In genomic region chr14:57493467-57494181, GRCh38 we compare ENCODE assay signal across 13 cellular contexts. TPM values are rescaled to one million over a fixed set of nuclear protein-coding genes. Genes with fewer than 3 reads are reported as not detected.
DNase-seq lines count a peak whose midpoint lies in the region; ATAC-seq, FAIRE-seq and TF ChIP-seq lines count a peak whose summit lies in the region.
"Had no signal": no experiment of that assay in that cellular context is flagged by ENCODE, and none has a peak within 500 bp of the region (broad histone marks: within the 10 kb centered on the region; RNA-seq: fewer than 3 reads in every experiment).

A gene with protein sequence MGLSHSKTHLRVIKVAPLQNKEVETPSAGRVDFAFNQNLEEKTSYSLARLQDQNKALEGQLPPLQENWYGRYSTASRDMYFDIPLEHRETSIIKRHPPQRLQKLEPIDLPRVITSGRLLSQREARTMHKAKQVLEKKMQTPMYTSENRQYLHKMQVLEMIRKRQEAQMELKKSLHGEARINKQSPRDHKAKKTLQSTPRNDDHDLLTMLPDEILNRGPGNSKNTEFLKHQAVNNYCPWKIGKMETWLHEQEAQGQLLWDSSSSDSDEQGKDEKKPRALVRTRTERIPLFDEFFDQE (minus strand): TSS chr14:57493857. CDS start chr14:57493715, 142 bp downstream.

- H3K4me1 Mint-ChIP-seq in WTC11 = peaks cover 14% of the 10 kb centered on the region
- H3K4me1 Mint-ChIP-seq in activated naive CD4-positive, alpha-beta T cell treated with anti-CD3 and anti-CD28 coated beads for 36 hours (ENCODE audit: low read depth) = no peaks in the 10 kb centered on the region

- peak within 1 kb of the TSS; percentile 71 to 87 for H3K27ac ChIP-seq in A549
- H3K27ac ChIP-seq in gastrocnemius medialis = no peak within 1 kb of the TSS
- H3K27ac ChIP-seq: RWPE1 had no signal

- peak within 1 kb of the TSS; percentile 78 for H3K4me2 ChIP-seq in A549

- no peak within 1 kb of the TSS for H3K27ac Mint-ChIP-seq in WTC11
- no peak within 1 kb of the TSS for H3K27ac Mint-ChIP-seq in activated naive CD4-positive, alpha-beta T cell treated with anti-CD3 and anti-CD28 coated beads for 36 hours

- H3K9me3 Mint-ChIP-seq in WTC11 = no peaks in the 10 kb centered on the region
- no peaks in the 10 kb centered on the region for H3K9me3 Mint-ChIP-seq in activated naive CD4-positive, alpha-beta T cell treated with anti-CD3 and anti-CD28 coated beads for 36 hours

- DNase-seq in A549 (ENCODE audit: low read depth in 1 of 2, low spot score in 1 of 2) (peak; percentile 25 to 71), WTC11 (ENCODE audit: low spot score) (no peak), D341Med (ENCODE audit: low spot score) (no peak), gastrocnemius medialis (no peak), GM20000 (ENCODE audit: low spot score) (no peak)
- no peak for DNase-seq in activated naive CD4-positive, alpha-beta T cell treated with anti-CD3 and anti-CD28 coated beads for 36 hours
- DNase-seq: effector CD4-positive, alpha-beta T cell; stimulated activated naive CD4-positive, alpha-beta T cell treated with Interleukin-2 at 50 U/mL for 16 hours had no signal

- in situ Hi-C loops in gastrocnemius medialis (cut with MboI; ENCODE audit: low sequenced_read_pairs in 4 of 4) = loop anchor here in 1 of 4 donors (25.0 kb wide), 1 partner anchor 569 kb away; no protein-coding TSS in a partner anchor

- peak; percentile 83 to 94 for ATAC-seq in A549
- peak; percentile 78 for ATAC-seq in HG02970 (IDR thresholded peaks at IDR 0.05; ENCODE audit: low FRiP score, unreplicated experiment)
- ATAC-seq in WTC11 = peak; percentile 64
- no peak for ATAC-seq in gastrocnemius medialis

- no peak for TF ChIP-seq EP300 in A549 (IDR thresholded peaks at IDR 0.05)

- no peaks in the 10 kb centered on the region for H3K36me3 ChIP-seq in gastrocnemius medialis

- CTCF ChIA-PET in A549 (lab: Yijun Ruan, JAX) (interaction anchor here (0.7 to 1.5 kb wide), 2 partner anchors 10 to 377 kb away, joined by 3 read pairs; no protein-coding TSS in a partner anchor), WTC11 (lab: Charles Lee) (interaction anchor here (1.0 kb wide), 1 partner anchor 9 kb away, joined by 3 read pairs; no protein-coding TSS in a partner anchor)
- CTCF ChIA-PET in activated naive CD4-positive, alpha-beta T cell treated with anti-CD3 and anti-CD28 coated beads for 36 hours (lab: Charles Lee) = no interaction called here

- peaks cover 38% of the 10 kb centered on the region for H3K4me1 ChIP-seq in A549
- no peaks in the 10 kb centered on the region for H3K4me1 ChIP-seq in gastrocnemius medialis

- H3K27me3 Mint-ChIP-seq in WTC11 (ENCODE audit: low read depth) = no peaks in the 10 kb centered on the region
- H3K27me3 Mint-ChIP-seq in activated naive CD4-positive, alpha-beta T cell treated with anti-CD3 and anti-CD28 coated beads for 36 hours (ENCODE audit: low read depth) = peaks cover 2% of the 10 kb centered on the region

- no peak for TF ChIP-seq POLR2A in A549 (IDR thresholded peaks at IDR 0.05; ENCODE audit: low read length)
- TF ChIP-seq POLR2A in GM19099 (IDR thresholded peaks at IDR 0.05; ENCODE audit: extremely low read depth, insufficient read length, low read depth) = peak; percentile 51
- TF ChIP-seq POLR2A in gastrocnemius medialis (IDR thresholded peaks at IDR 0.05) = no peak

- intact Hi-C loops in activated naive CD4-positive, alpha-beta T cell treated with anti-CD3 and anti-CD28 coated beads for 36 hours (cut with micrococcal nuclease) = no loop called here
- intact Hi-C loops in gastrocnemius medialis (cut with DNase I; ENCODE audit: low total_unique reads) = no loop called here

- FAIRE-seq in A549 (lab: Jason Lieb, UNC) = peak; percentile 93
- FAIRE-seq: keratinocyte had no signal

- H3K9me3 ChIP-seq in A549 (no peaks in the 10 kb centered on the region), gastrocnemius medialis (no peaks in the 10 kb centered on the region)

- WGBS in A549 (ENCODE audit: missing lambda C conversion rate) = 1% methylated on average over 6 of the region's 6 CpGs

- no peaks in the 10 kb centered on the region for H3K36me3 Mint-ChIP-seq in WTC11
- no peaks in the 10 kb centered on the region for H3K36me3 Mint-ChIP-seq in activated naive CD4-positive, alpha-beta T cell treated with anti-CD3 and anti-CD28 coated beads for 36 hours (ENCODE audit: low read depth)

- H3K4me3 Mint-ChIP-seq in WTC11 = no peak within 1 kb of the TSS
- H3K4me3 Mint-ChIP-seq in activated naive CD4-positive, alpha-beta T cell treated with anti-CD3 and anti-CD28 coated beads for 36 hours = no peak within 1 kb of the TSS

- POLR2A ChIA-PET in A549 (lab: Yijun Ruan, JAX) (no interaction called here), WTC11 (lab: Charles Lee) (no interaction called here)

- no peak for TF ChIP-seq CTCF in A549 (IDR thresholded peaks at IDR 0.05)
- TF ChIP-seq CTCF in WTC11 (IDR thresholded peaks at IDR 0.05) = no peak
- no peak for TF ChIP-seq CTCF in gastrocnemius medialis (IDR thresholded peaks at IDR 0.05 in 4 of 5, conservative IDR thresholded peaks at IDR 0.05 in 1 of 5)
- TF ChIP-seq CTCF in GM20000 (IDR thresholded peaks at IDR 0.05; ENCODE audit: extremely low read depth, missing control alignments) = no peak

- peak within 1 kb of the TSS; percentile 31 for H3K4me3 ChIP-seq in A549
- no peak within 1 kb of the TSS for H3K4me3 ChIP-seq in gastrocnemius medialis

- no peak for TF ChIP-seq RAD21 in A549 (conservative IDR thresholded peaks at IDR 0.05 in 1 of 2, IDR thresholded peaks at IDR 0.05 in 1 of 2)

- no peaks in the 10 kb centered on the region for H3K27me3 ChIP-seq in gastrocnemius medialis

TF ChIP-seq in A549, 52 proteins besides CTCF, POLR2A, EP300 and RAD21 (continues in another document):
- TF ChIP-seq HOXB5 (CRISPR knock-in tag; IDR thresholded peaks at IDR 0.05) (no peak), NFE2L2 (conservative IDR thresholded peaks at IDR 0.05; ENCODE audit: low read length) (no peak), EHMT2 (IDR thresholded peaks at IDR 0.05; ENCODE audit: low read depth) (no peak), TP53 (CRISPR knock-in tag; IDR thresholded peaks at IDR 0.05) (no peak), KDM1A (IDR thresholded peaks at IDR 0.05; ENCODE audit: low read depth) (no peak), ZNF302 (CRISPR knock-in tag; IDR thresholded peaks at IDR 0.05) (no peak), CEBPB (IDR thresholded peaks at IDR 0.05) (no peak), KDM5A (IDR thresholded peaks at IDR 0.05) (no peak), CBX8 (IDR thresholded peaks at IDR 0.05) (no peak), PHF8 (IDR thresholded peaks at IDR 0.05; ENCODE audit: borderline replicate concordance, low read depth) (no peak), MAFK (IDR thresholded peaks at IDR 0.05; ENCODE audit: partially characterized antibody) (no peak), TFCP2L1 (CRISPR knock-in tag; IDR thresholded peaks at IDR 0.05) (no peak), HOXA7 (CRISPR knock-in tag; IDR thresholded peaks at IDR 0.05) (no peak)
- TF ChIP-seq, protein P1, sequence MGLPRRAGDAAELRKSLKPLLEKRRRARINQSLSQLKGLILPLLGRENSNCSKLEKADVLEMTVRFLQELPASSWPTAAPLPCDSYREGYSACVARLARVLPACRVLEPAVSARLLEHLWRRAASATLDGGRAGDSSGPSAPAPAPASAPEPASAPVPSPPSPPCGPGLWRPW (IDR thresholded peaks at IDR 0.05) = no peak
- TF ChIP-seq, protein P2, sequence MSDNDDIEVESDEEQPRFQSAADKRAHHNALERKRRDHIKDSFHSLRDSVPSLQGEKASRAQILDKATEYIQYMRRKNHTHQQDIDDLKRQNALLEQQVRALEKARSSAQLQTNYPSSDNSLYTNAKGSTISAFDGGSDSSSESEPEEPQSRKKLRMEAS (IDR thresholded peaks at IDR 0.05) = no peak

TF ChIP-seq in WTC11, 78 proteins besides CTCF, POLR2A, EP300 and RAD21 (continues in another document):
- TF ChIP-seq IRF2 (CRISPR knock-in tag; IDR thresholded peaks at IDR 0.05; ENCODE audit: borderline replicate concordance, low read depth) (no peak), ARID4B (CRISPR knock-in tag; IDR thresholded peaks at IDR 0.05; ENCODE audit: borderline replicate concordance) (no peak)

RNA-seq across cellular contexts. Expression of the gene that starts here (rescaled TPM):
- 10.6 and 11.6 TPM in 2 replicates for polyA plus RNA-seq in A549 (2011; rRNA removed)
- polyA plus RNA-seq in A549 (2012; cell fraction: cytosol; rRNA removed) = 1.9 and 2.6 TPM in 2 replicates
- polyA plus RNA-seq in A549 (2012; cell fraction: nucleus; rRNA removed) = 6.6 and 11.7 TPM in 2 replicates
- polyA plus RNA-seq in A549 (2017; fragmentation: RNase III; extraction: RNeasy Plus Mini Kit Qiagen cat#74134 plus additional on column Dnase treatment) = 7.1 to 8.1 TPM (median 7.8 TPM) in 3 replicates
- 4.6 and 6.2 TPM in 2 replicates for polyA minus RNA-seq in A549 (2011; rRNA and poly(A)+ RNA removed)
- total RNA-seq in WTC11 (2021) = not detected in 3 replicates
- not detected for total RNA-seq in activated naive CD4-positive, alpha-beta T cell treated with anti-CD3 and anti-CD28 coated beads for 36 hours
- under 1 TPM in 2 of 4 donors, not detected in 2; 0.16 to 0.39 TPM for total RNA-seq in gastrocnemius medialis
- polyA plus RNA-seq: AG04450, keratinocyte had no signal

Comparison
In these comparisons a context has a peak if more than half of its experiments do, and no peak if none do; other contexts are left out.
1. Peak in ATAC-seq in WTC11; RNA of the gene not detected or under 1 TPM.
2. ATAC-seq: peak in A549 (2 of 2) and HG02970 (single experiment); none in gastrocnemius medialis (0 of 2).
3. DNase-seq: peak in A549 (2 of 2); none in WTC11 (single experiment), D341Med (single experiment), activated naive CD4-positive, alpha-beta T cell treated with anti-CD3 and anti-CD28 coated beads for 36 hours (single experiment), gastrocnemius medialis (0 of 2) and GM20000 (single experiment).
4. H3K27ac ChIP-seq: peak in A549 (2 of 2); none in gastrocnemius medialis (0 of 4).